In the genomic region with DNA sequence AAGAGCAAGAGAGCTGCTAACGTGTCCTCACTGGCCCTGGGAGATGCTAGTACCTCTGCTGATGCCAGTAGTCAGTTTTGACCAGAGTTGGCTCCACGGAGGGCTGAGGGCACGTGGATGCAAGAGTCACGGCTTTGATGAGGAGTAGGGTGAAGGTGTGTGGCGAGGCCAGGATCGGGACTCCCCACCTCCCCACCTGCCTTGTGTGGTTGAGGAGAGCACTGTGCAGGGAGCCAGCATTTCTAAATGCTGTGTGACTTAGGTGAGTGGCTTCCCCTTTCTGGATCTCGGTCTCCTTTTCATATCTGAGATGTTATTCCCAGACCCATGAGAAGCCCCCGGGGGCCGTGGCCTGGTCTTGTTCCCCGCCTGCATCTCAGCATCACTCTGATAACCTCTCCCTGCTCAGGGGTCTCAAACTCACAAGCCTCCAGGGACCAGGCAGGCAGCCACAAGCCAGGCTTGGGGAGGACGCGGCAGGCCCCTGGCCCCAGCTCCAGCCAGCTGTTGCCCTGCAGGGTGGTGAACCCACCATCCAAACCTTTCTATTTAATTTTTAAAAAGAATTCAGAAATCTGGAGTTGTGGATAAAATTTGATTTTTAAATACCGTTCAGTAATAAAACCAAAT, we compare ENCODE assay signal across 18 cellular contexts.
"Had no signal": no experiment of that assay in that cellular context is flagged by ENCODE, and none has a peak within 500 bp of the region (broad histone marks: within the 10 kb centered on the region; RNA-seq: fewer than 3 reads in every experiment).

No MANE protein-coding gene starts in this region.

- H3K4me1 ChIP-seq: pancreas, spleen had no signal

- H3K27me3 ChIP-seq: pancreas had no signal

- FAIRE-seq: endometrium, frontal cortex, pancreas, urothelium cell line had no signal

- H3K36me3 ChIP-seq: heart left ventricle, neutrophil, pancreas, spleen, tibial nerve had no signal

- H3K27ac ChIP-seq: coronary artery, neutrophil, pancreas, spleen, tibial nerve had no signal

- ATAC-seq: mucosa of descending colon; naive thymus-derived CD4-positive, alpha-beta T cell; stimulated activated naive B cell treated with anti-CD40 and anti-IgM and Interleukin-4, amounts not matched to agents 10 μg/mL and 1 μg/mL and 100 μg/mL, for 72 hours had no signal

- H3K4me3 ChIP-seq: mucosa of descending colon, pancreas, spleen, tibial nerve had no signal

- H3K9me3 ChIP-seq: heart left ventricle, mucosa of descending colon, neutrophil, pancreas, spleen, tibial nerve had no signal

- DNase-seq: activated CD4-positive, alpha-beta T cell treated with anti-CD3 and anti-CD28 coated beads for 1 hour; activated CD4-positive, alpha-beta T cell treated with anti-CD3 and anti-CD28 coated beads, Interleukin-2, amount 50 U/mL, for 4 hours; activated gamma-delta T cell treated with Interleukin-2 at 50 U/mL for 16 hours; central memory CD4-positive, alpha-beta T cell; heart left ventricle; kidney glomerular epithelial cell; left ventricle myocardium superior; mucosa of descending colon; naive thymus-derived CD4-positive, alpha-beta T cell; pancreas; spleen; stimulated activated naive B cell treated with anti-CD40 and anti-IgM and Interleukin-4, amounts not matched to agents 10 μg/mL and 1 μg/mL and 100 μg/mL, for 72 hours had no signal
